27 cellular contexts compared by ENCODE assay signal in genomic region chr14:57746563-57746962, GRCh38.
"Had no signal": no experiment of that assay in that cellular context is flagged by ENCODE, and none has a peak within 500 bp of the region (broad histone marks: within the 10 kb centered on the region; RNA-seq: fewer than 3 reads in every experiment).

No MANE protein-coding gene starts in this region.

- H3K9me3 ChIP-seq: esophagus muscularis mucosa, lower lobe of right lung, psoas muscle, right atrium auricular region, transverse colon had no signal

- ATAC-seq: left lobe of liver, natural killer cell, psoas muscle, T-helper 17 cell had no signal

- H3K9ac ChIP-seq: neural progenitor cell, parathyroid adenoma had no signal

- H3K36me3 ChIP-seq: esophagus muscularis mucosa, lower lobe of right lung, neural progenitor cell, right atrium auricular region, transverse colon had no signal

- H3K27ac ChIP-seq: esophagus muscularis mucosa, lower lobe of right lung, neural progenitor cell, parathyroid adenoma, psoas muscle, transverse colon had no signal

- H3K79me2 ChIP-seq: parathyroid adenoma had no signal

- FAIRE-seq: colon had no signal

- H3K4me2 ChIP-seq: neural progenitor cell, smooth muscle cell had no signal

- H3K4me1 ChIP-seq: esophagus muscularis mucosa, lower lobe of right lung, neural progenitor cell, parathyroid adenoma, psoas muscle, right atrium auricular region, transverse colon had no signal

- DNase-seq: activated CD4-positive, alpha-beta memory T cell treated with anti-CD3 and anti-CD28 coated beads, Interleukin-2, amount 10 ng/mL, durations not matched to agents 7 days and 5 days; activated CD4-positive, alpha-beta T cell treated with anti-CD3 and anti-CD28 coated beads, Interleukin-2, amount 10 ng/mL, durations not matched to agents 24 days and 14 days; activated CD4-positive, CD25-positive, alpha-beta regulatory T cell treated with anti-CD3 and anti-CD28 coated beads, Interleukin-2, amount 50 U/mL, for 72 hours; activated CD8-positive, alpha-beta memory T cell treated with anti-CD3 and anti-CD28 coated beads, Interleukin-2, amount 50 U/mL, for 48 hours; activated gamma-delta T cell; activated naive CD4-positive, alpha-beta T cell treated with anti-CD3 and anti-CD28 coated beads, Interleukin-2, amount 10 ng/mL, durations not matched to agents 7 days and 5 days; activated T-cell treated with anti-CD3 and anti-CD28 coated beads, Interleukin-2, amount 50 U/mL, for 24 hours; effector CD4-positive, alpha-beta T cell; islet precursor cell; mesendoderm; natural killer cell; occipital lobe; psoas muscle; stimulated activated CD4-positive, alpha-beta T cell treated with anti-CD3 and anti-CD28 coated beads, Interleukin-15, amount 100 ng/mL, for 24 hours; stimulated activated CD4-positive, alpha-beta T cell treated with anti-CD3 and anti-CD28 coated beads, Interleukin-2, amount 100 ng/mL, for 24 hours; stimulated activated naive CD4-positive, alpha-beta T cell; T-helper 17 cell; T1000 had no signal

- H3K4me3 ChIP-seq: esophagus muscularis mucosa, lower lobe of right lung, neural progenitor cell, psoas muscle, right atrium auricular region, smooth muscle cell, transverse colon had no signal

- H3K27me3 ChIP-seq: esophagus muscularis mucosa, neural progenitor cell, right atrium auricular region, transverse colon had no signal

- H2AFZ ChIP-seq: neural progenitor cell, parathyroid adenoma had no signal
